Comparison of ENCODE assay signal across 1 cellular context in genomic region chr4:177293208-177294018, GRCh38.
TF ChIP-seq lines count a peak whose summit lies in the region.

No MANE protein-coding gene starts in this region.

TF ChIP-seq in HepG2, 621 proteins besides CTCF, POLR2A, EP300 and RAD21 (continued from another document):
- TF ChIP-seq AFF4 (CRISPR knock-in tag; IDR thresholded peaks at IDR 0.05) (no peak), HNF4A (CRISPR knock-in tag; IDR thresholded peaks at IDR 0.05) (peak; percentile 26; the same call in 1 of the 2 replicates), ZNF83 (CRISPR knock-in tag; IDR thresholded peaks at IDR 0.05; ENCODE audit: borderline replicate concordance) (no peak), ZBTB49 (CRISPR knock-in tag; IDR thresholded peaks at IDR 0.05; ENCODE audit: borderline replicate concordance) (no peak), ZNF251 (CRISPR knock-in tag; IDR thresholded peaks at IDR 0.05) (no peak)
